ENCODE assay signal across 25 cellular contexts in genomic region chr10:124593431-124593985, GRCh38.
DNase-seq lines count a peak whose midpoint lies in the region; ATAC-seq and TF ChIP-seq lines count a peak whose summit lies in the region.
"Had no signal": no experiment of that assay in that cellular context is flagged by ENCODE, and none has a peak within 500 bp of the region (broad histone marks: within the 10 kb centered on the region; RNA-seq: fewer than 3 reads in every experiment).

No MANE protein-coding gene starts in this region.

- in situ Hi-C loops in G401 (cut with HindIII; ENCODE audit: low sequenced_read_pairs), result no loop called here

- H4K91ac ChIP-seq in neuronal stem cell (ENCODE audit: low read depth, low read length, poor library complexity), result no peak overlapping the region

- no peak overlapping the region for H2BK5ac ChIP-seq in neuronal stem cell (ENCODE audit: low read length)

- H2BK12ac ChIP-seq in neuronal stem cell (ENCODE audit: low read length), result no peak overlapping the region

- H3K4me3 ChIP-seq in left ventricle myocardium inferior, result no peak overlapping the region
- no peak overlapping the region for H3K4me3 ChIP-seq in neuronal stem cell (ENCODE audit: low read length in 2 of 2)
- H3K4me3 ChIP-seq in aorta (ENCODE audit: low read length in 2 of 2), result no peak overlapping the region
- H3K4me3 ChIP-seq: A549, GM12878, GM23248, HAP-1, SJCRH30 had no signal

- no peak overlapping the region for H3K27ac Mint-ChIP-seq in natural killer cell treated with Interleukin-12 subunit alpha and Interleukin-12 subunit beta and Interleukin-15 and Interleukin-18, amount 100 ng/mL, for 72 hours
- no peak overlapping the region for H3K27ac Mint-ChIP-seq in natural killer cell
- H3K27ac Mint-ChIP-seq: B cell had no signal

- H3K9ac ChIP-seq in neuronal stem cell (ENCODE audit: low read depth, low read length, poor library complexity), result no peak overlapping the region
- H3K9ac ChIP-seq: GM23248 had no signal

- no peak overlapping the region for H3K4me2 ChIP-seq in neuronal stem cell (ENCODE audit: insufficient read depth, low read length, poor library complexity, severe bottlenecking)
- H3K4me2 ChIP-seq: A549 had no signal

- H2AK5ac ChIP-seq in neuronal stem cell (ENCODE audit: low read depth, low read length), result no peak overlapping the region

- no peak overlapping the region for H2BK120ac ChIP-seq in neuronal stem cell (ENCODE audit: low read depth, low read length)

- H3K36me3 ChIP-seq in left ventricle myocardium inferior (no peaks in the 10 kb centered on the region), neuronal stem cell (replicated peaks in 1 of 2; ENCODE audit: control insufficient read depth in 2 of 2, insufficient read depth in 2 of 2, low read length in 2 of 2) (no peaks in the 10 kb centered on the region), aorta (ENCODE audit: control insufficient read depth in 1 of 2, insufficient read depth in 2 of 2, low read length in 1 of 2) (no peaks in the 10 kb centered on the region)
- H3K36me3 ChIP-seq: HAP-1, SJCRH30 had no signal

- no CpG with 5 or more reads among the region's 17 CpGs for WGBS in neuronal stem cell (ENCODE audit: extremely low coverage in 2 of 2, insufficient read length in 2 of 2, insufficient replicate concordance in 1 of 2), 2 donors
- WGBS in aorta, 2 donors, result 96 to 98% methylated on average over 17 of the region's 17 CpGs

- peaks cover 5% of the 10 kb centered on the region for H3K9me3 Mint-ChIP-seq in natural killer cell treated with Interleukin-12 subunit alpha and Interleukin-12 subunit beta and Interleukin-15 and Interleukin-18, amount 100 ng/mL, for 72 hours
- H3K9me3 Mint-ChIP-seq in natural killer cell, result no peaks in the 10 kb centered on the region
- H3K9me3 Mint-ChIP-seq: IgD-negative memory B cell had no signal

- no peak overlapping the region for H4K8ac ChIP-seq in neuronal stem cell (ENCODE audit: low read depth, low read length)

- peaks cover 4% of the 10 kb centered on the region for H3K79me1 ChIP-seq in neuronal stem cell (ENCODE audit: low read depth, low read length)

- H3K27ac ChIP-seq in left ventricle myocardium inferior (replicated peaks) (no peak overlapping the region), neuronal stem cell (replicated peaks; ENCODE audit: low read length) (no peak overlapping the region), aorta (ENCODE audit: low read depth in 1 of 2, low read length in 2 of 2) (no peak overlapping the region)
- H3K27ac ChIP-seq: A549, GM23248, SJCRH30 had no signal

- peak overlapping the region; percentile 11 for H3K18ac ChIP-seq in neuronal stem cell (ENCODE audit: low read length)

- TF ChIP-seq CTCF in natural killer cell (IDR thresholded peaks at IDR 0.05) (no peak), left ventricle myocardium inferior (IDR thresholded peaks at IDR 0.05; ENCODE audit: borderline replicate concordance) (no peak)

- H3K4me3 Mint-ChIP-seq in natural killer cell treated with Interleukin-12 subunit alpha and Interleukin-12 subunit beta and Interleukin-15 and Interleukin-18, amount 100 ng/mL, for 72 hours, result no peak overlapping the region
- no peak overlapping the region for H3K4me3 Mint-ChIP-seq in natural killer cell
- H3K4me3 Mint-ChIP-seq: B cell, IgD-negative memory B cell had no signal

- H3K14ac ChIP-seq in neuronal stem cell (ENCODE audit: low read length), result no peak overlapping the region

- no peak overlapping the region for H2BK15ac ChIP-seq in neuronal stem cell (ENCODE audit: low read length)

- H3K27me3 ChIP-seq in left ventricle myocardium inferior (ENCODE audit: low read depth), result no peaks in the 10 kb centered on the region
- H3K27me3 ChIP-seq in neuronal stem cell (ENCODE audit: control insufficient read depth in 3 of 3, insufficient read depth in 3 of 3, low read depth in 1 of 3, low read length in 3 of 3), result no peaks in the 10 kb centered on the region
- no peaks in the 10 kb centered on the region for H3K27me3 ChIP-seq in aorta (ENCODE audit: control insufficient read depth in 1 of 2, insufficient read depth in 2 of 2, low read length in 1 of 2)

- no peak overlapping the region for H3K23ac ChIP-seq in neuronal stem cell (ENCODE audit: low read depth, low read length, poor library complexity)

- H3K9me3 ChIP-seq in left ventricle myocardium inferior (replicated peaks) (peaks cover 9% of the 10 kb centered on the region), neuronal stem cell (replicated peaks in 1 of 2; ENCODE audit: control insufficient read depth in 2 of 2, insufficient read depth in 1 of 2, low read depth in 1 of 2, low read length in 2 of 2) (peaks cover 4 to 6% of the 10 kb centered on the region in 2 donors), aorta (ENCODE audit: control insufficient read depth, low read length) (no peaks in the 10 kb centered on the region)
- H3K9me3 ChIP-seq: SJCRH30 had no signal

- no peak overlapping the region for H2AFZ ChIP-seq in neuronal stem cell (ENCODE audit: low read length)
- H2AFZ ChIP-seq: GM23248 had no signal

- peaks cover 14% of the 10 kb centered on the region for H3K4me1 ChIP-seq in left ventricle myocardium inferior
- H3K4me1 ChIP-seq in neuronal stem cell (ENCODE audit: control insufficient read depth in 2 of 2, insufficient read depth in 1 of 2, low read depth in 1 of 2, low read length in 2 of 2), result peaks cover 0 to 3% of the 10 kb centered on the region in 2 donors
- H3K4me1 ChIP-seq in aorta (ENCODE audit: control insufficient read depth in 1 of 2, insufficient read depth in 2 of 2, low read length in 2 of 2), result no peaks in the 10 kb centered on the region
- H3K4me1 ChIP-seq: HAP-1 had no signal

- H3K4me1 Mint-ChIP-seq in natural killer cell treated with Interleukin-12 subunit alpha and Interleukin-12 subunit beta and Interleukin-15 and Interleukin-18, amount 100 ng/mL, for 72 hours (ENCODE audit: low read depth in 2 of 2), result peaks cover 1 to 4% of the 10 kb centered on the region in 2 donors
- peaks cover 0 to 10% of the 10 kb centered on the region in 2 donors for H3K4me1 Mint-ChIP-seq in natural killer cell

- intact Hi-C loops in natural killer cell (cut with micrococcal nuclease) (no loop called here), left ventricle myocardium inferior (cut with micrococcal nuclease) (no loop called here), aorta (cut with DNase I) (no loop called here)

- no peaks in the 10 kb centered on the region for H3K27me3 Mint-ChIP-seq in natural killer cell treated with Interleukin-12 subunit alpha and Interleukin-12 subunit beta and Interleukin-15 and Interleukin-18, amount 100 ng/mL, for 72 hours
- no peaks in the 10 kb centered on the region for H3K27me3 Mint-ChIP-seq in natural killer cell (ENCODE audit: low read depth in 2 of 2)
- H3K27me3 Mint-ChIP-seq: B cell, IgD-negative memory B cell had no signal

- H3K36me3 Mint-ChIP-seq in natural killer cell treated with Interleukin-12 subunit alpha and Interleukin-12 subunit beta and Interleukin-15 and Interleukin-18, amount 100 ng/mL, for 72 hours, result no peaks in the 10 kb centered on the region
- H3K36me3 Mint-ChIP-seq in natural killer cell, result no peaks in the 10 kb centered on the region

- no peak for ATAC-seq in natural killer cell treated with Interleukin-12 subunit alpha and Interleukin-12 subunit beta and Interleukin-15 and Interleukin-18, amount 100 ng/mL, for 72 hours
- no peak for ATAC-seq in natural killer cell
- no peak for ATAC-seq in aorta (ENCODE audit: low FRiP score)
- ATAC-seq in GM21717 (IDR thresholded peaks at IDR 0.05; ENCODE audit: unreplicated experiment), result no peak
- ATAC-seq: A549, GM12878, Panc1 had no signal

- H3K4ac ChIP-seq in neuronal stem cell (ENCODE audit: low read length), result no peak overlapping the region

- peak; percentile 59 for DNase-seq in natural killer cell treated with Interleukin-12 subunit alpha and Interleukin-12 subunit beta and Interleukin-15 and Interleukin-18, amount 100 ng/mL, for 72 hours (ENCODE audit: low spot score)
- DNase-seq in natural killer cell, result no peak
- DNase-seq in left ventricle myocardium inferior, result peak; percentile 13
- DNase-seq in neuronal stem cell (ENCODE audit: low spot score), result no peak
- peak; percentile 32 to 57 for DNase-seq in aorta
- DNase-seq in islet precursor cell, result no peak
- DNase-seq in G401 (ENCODE audit: low spot score), result no peak
- DNase-seq: DMS79; MV-4-11; NCI-H1105 treated with DMSO at 0.1 percent for 48 hours; NCI-H2081; NCI-H2171; NCI-H345; NCI-H524; NCI-H774; NK-92 treated with Interleukin-12 subunit alpha and Interleukin-12 subunit beta, amount 100 ng/mL, for 24 hours; SJCRH30 had no signal

Comparison
In these comparisons a context has a peak if more than half of its experiments do, and no peak if none do; other contexts are left out.
1. DNase-seq: peak in natural killer cell treated with Interleukin-12 subunit alpha and Interleukin-12 subunit beta and Interleukin-15 and Interleukin-18, amount 100 ng/mL, for 72 hours (single experiment), left ventricle myocardium inferior (single experiment) and aorta (2 of 2); none in natural killer cell (single experiment), neuronal stem cell (single experiment), islet precursor cell (single experiment) and G401 (single experiment).